15 cellular contexts compared by ENCODE assay signal in genomic region chr6:43873806-43874714, GRCh38.
DNase-seq lines count a peak whose midpoint lies in the region; ATAC-seq and TF ChIP-seq lines count a peak whose summit lies in the region.
"Had no signal": no experiment of that assay in that cellular context is flagged by ENCODE, and none has a peak within 500 bp of the region (broad histone marks: within the 10 kb centered on the region; RNA-seq: fewer than 3 reads in every experiment).

No MANE protein-coding gene starts in this region.

- H3K4me3 Mint-ChIP-seq in T-helper 17 cell = no peak overlapping the region
- H3K4me3 Mint-ChIP-seq: activated naive CD8-positive, alpha-beta T cell treated with anti-CD3 and anti-CD28 coated beads, Interleukin-2, amount 10 ng/mL, durations not matched to agents 7 days and 5 days; CD4-positive, alpha-beta T cell had no signal

- no peaks in the 10 kb centered on the region for H3K36me3 ChIP-seq in left lung
- H3K36me3 ChIP-seq: neutrophil had no signal

- DNase-seq in SHP77 (lab: John Stamatoyannopoulos, UW) = peak; percentile 26 to 29
- DNase-seq in SHP77 treated with DMSO at 0.1 percent for 48 hours (lab: John Stamatoyannopoulos, UW) = no peak
- DNase-seq in NCI-H510A treated with DMSO at 0.1 percent for 48 hours (lab: John Stamatoyannopoulos, UW) = peak; percentile 98
- DNase-seq in left lung = peak in 1 of 2 donors; percentile 27
- peak; percentile 71 for DNase-seq in ureter (ENCODE audit: low spot score)
- DNase-seq in kidney tubule cell (ENCODE audit: low spot score) = no peak
- DNase-seq in T-helper 17 cell = no peak
- no peak for DNase-seq in Kasumi-1 (lab: John Stamatoyannopoulos, UW)
- DNase-seq: activated CD4-positive, alpha-beta T cell treated with anti-CD3 and anti-CD28 coated beads for 1 hour; activated naive CD8-positive, alpha-beta T cell treated with anti-CD3 and anti-CD28 coated beads, Interleukin-2, amount 10 ng/mL, durations not matched to agents 7 days and 5 days; CD4-positive, alpha-beta T cell; cerebellar nuclear complex; erythroblast had no signal

- intact Hi-C loops in left lung (cut with DNase I) = no loop called here

- H3K27ac Mint-ChIP-seq in T-helper 17 cell = no peak overlapping the region
- H3K27ac Mint-ChIP-seq: activated naive CD8-positive, alpha-beta T cell treated with anti-CD3 and anti-CD28 coated beads, Interleukin-2, amount 10 ng/mL, durations not matched to agents 7 days and 5 days; CD4-positive, alpha-beta T cell had no signal

- H3K4me1 ChIP-seq in left lung = peaks cover 5 to 6% of the 10 kb centered on the region in 2 donors

- H3K4me1 Mint-ChIP-seq in T-helper 17 cell = peaks cover 4% of the 10 kb centered on the region
- H3K4me1 Mint-ChIP-seq: activated naive CD8-positive, alpha-beta T cell treated with anti-CD3 and anti-CD28 coated beads, Interleukin-2, amount 10 ng/mL, durations not matched to agents 7 days and 5 days had no signal

- ATAC-seq in left lung = peak; percentile 16
- ATAC-seq in T-helper 17 cell = no peak

- H3K27ac ChIP-seq in left lung = no peak overlapping the region
- H3K27ac ChIP-seq: neutrophil had no signal

- TF ChIP-seq CTCF in left lung (IDR thresholded peaks at IDR 0.05) = no peak

- H3K27me3 Mint-ChIP-seq in T-helper 17 cell = peaks cover 26% of the 10 kb centered on the region
- H3K27me3 Mint-ChIP-seq: CD4-positive, alpha-beta T cell had no signal

- H3K9me3 ChIP-seq in left lung (no peaks in the 10 kb centered on the region), T-helper 17 cell (ENCODE audit: control insufficient read depth, low read length, poor library complexity, severe bottlenecking) (no peaks in the 10 kb centered on the region)
- H3K9me3 ChIP-seq: neutrophil had no signal

- no peaks in the 10 kb centered on the region for H3K36me3 Mint-ChIP-seq in T-helper 17 cell (ENCODE audit: low read depth)
- H3K36me3 Mint-ChIP-seq: activated naive CD8-positive, alpha-beta T cell treated with anti-CD3 and anti-CD28 coated beads, Interleukin-2, amount 10 ng/mL, durations not matched to agents 7 days and 5 days had no signal

- H3K27me3 ChIP-seq in left lung = no peaks in the 10 kb centered on the region
- H3K27me3 ChIP-seq: neutrophil had no signal

- H3K4me3 ChIP-seq in left lung = no peak overlapping the region
- H3K4me3 ChIP-seq: lung had no signal

Comparison
In these comparisons a context has a peak if more than half of its experiments do, and no peak if none do; other contexts are left out.
1. DNase-seq: peak in SHP77 (2 of 2), NCI-H510A treated with DMSO at 0.1 percent for 48 hours (single experiment) and ureter (single experiment); none in SHP77 treated with DMSO at 0.1 percent for 48 hours (single experiment), kidney tubule cell (single experiment), T-helper 17 cell (0 of 3) and Kasumi-1 (0 of 2).